Comparison of ENCODE assay signal across 12 cellular contexts in genomic region chr7:157405914-157406810, GRCh38.
DNase-seq lines count a peak whose midpoint lies in the region; ATAC-seq, FAIRE-seq and TF ChIP-seq lines count a peak whose summit lies in the region.
"Had no signal": no experiment of that assay in that cellular context is flagged by ENCODE, and none has a peak within 500 bp of the region (broad histone marks: within the 10 kb centered on the region; RNA-seq: fewer than 3 reads in every experiment).

No MANE protein-coding gene starts in this region.

- H3K36me3 Mint-ChIP-seq in GM23338 (ENCODE audit: low read depth) (peaks cover 55% of the 10 kb centered on the region), natural killer cell (no peaks in the 10 kb centered on the region)

- H3K9ac ChIP-seq in kidney (ENCODE audit: low read length in 2 of 2) = no peak overlapping the region

- H3K4me3 Mint-ChIP-seq in GM23338 (no peak overlapping the region), natural killer cell (no peak overlapping the region)
- H3K4me3 Mint-ChIP-seq: memory B cell had no signal

- H4K20me1 ChIP-seq in GM23338 (replicated peaks; ENCODE audit: insufficient read depth) = peaks cover 41% of the 10 kb centered on the region

- TF ChIP-seq CTCF in A549 (IDR thresholded peaks at IDR 0.05) = 0 out of 3 replicates have a peak, but pooled peaks have one; percentile 20
- peak in 1 of 2 experiments; percentile 52; a peak in 2 of 4 replicates for TF ChIP-seq CTCF in GM23338 (conservative IDR thresholded peaks at IDR 0.05; ENCODE audit: low read depth in 2 of 2)
- peak in 5 of 6 experiments; percentile 13 to 37 (median 25) for TF ChIP-seq CTCF in adrenal gland (IDR thresholded peaks at IDR 0.05)
- no peak for TF ChIP-seq CTCF in kidney (IDR thresholded peaks at IDR 0.05; ENCODE audit: borderline replicate concordance, extremely low read depth, insufficient read depth)
- TF ChIP-seq CTCF in natural killer cell (IDR thresholded peaks at IDR 0.05) = no peak

- ATAC-seq in A549 = peak; percentile 41 to 61; a peak in 4 of 6 replicates
- peak; percentile 6; the same call in 2 of the 3 replicates for ATAC-seq in GM23338
- ATAC-seq in HG02588 (IDR thresholded peaks at IDR 0.05; ENCODE audit: unreplicated experiment) = no peak
- ATAC-seq in natural killer cell = no peak

- H3K27ac Mint-ChIP-seq in GM23338 = peak overlapping the region; percentile 84; the same call in 1 of the 2 replicates
- H3K27ac Mint-ChIP-seq in natural killer cell = no peak overlapping the region
- H3K27ac Mint-ChIP-seq: memory B cell had no signal

- H3K27ac ChIP-seq in A549 (peak overlapping the region; percentile 39 to 74; a peak in 4 of 6 replicates), GM23338 (ENCODE audit: low read depth) (peak overlapping the region; percentile 66; the same call in 1 of the 2 replicates), adrenal gland (peak overlapping the region; percentile 25 to 95 (median 61)), kidney (ENCODE audit: low read depth in 2 of 2, low read length in 2 of 2) (no peak overlapping the region)

- H3K27me3 ChIP-seq in GM23338 (ENCODE audit: insufficient read depth) (no peaks in the 10 kb centered on the region), adrenal gland (no peaks in the 10 kb centered on the region)

- H3K4me1 Mint-ChIP-seq in GM23338 (peaks cover 23% of the 10 kb centered on the region), natural killer cell (peaks cover 0 to 23% of the 10 kb centered on the region in 2 donors)
- H3K4me1 Mint-ChIP-seq: memory B cell had no signal

- H3K36me3 ChIP-seq in GM23338 (ENCODE audit: insufficient read depth) = peaks cover 1% of the 10 kb centered on the region; the same call in 1 of the 2 replicates
- H3K36me3 ChIP-seq in adrenal gland (replicated peaks in 1 of 2) = peaks cover 0 to 17% of the 10 kb centered on the region in 2 donors
- peaks cover 0 to 2% of the 10 kb centered on the region in 2 donors for H3K36me3 ChIP-seq in kidney (ENCODE audit: control insufficient read depth in 1 of 2, insufficient read depth in 2 of 2, low read length in 2 of 2)

- CTCF ChIA-PET in A549 (lab: Yijun Ruan, JAX) = interaction anchor here (0.6 to 2.8 kb wide), 6 partner anchors 8 to 190 kb away, joined by 3 to 11 read pairs (median 4); no protein-coding TSS in a partner anchor

- H2AFZ ChIP-seq in GM23338 = no peak overlapping the region

- H3K9me3 Mint-ChIP-seq in GM23338 (no peaks in the 10 kb centered on the region), natural killer cell (no peaks in the 10 kb centered on the region)
- H3K9me3 Mint-ChIP-seq: memory B cell had no signal

- H3K9me3 ChIP-seq in A549 (no peaks in the 10 kb centered on the region), adrenal gland (replicated peaks in 1 of 3) (no peaks in the 10 kb centered on the region), kidney (ENCODE audit: control insufficient read depth in 1 of 2, low read length in 2 of 2) (no peaks in the 10 kb centered on the region)

- 92% methylated on average over 23 of the region's 32 CpGs for whole genome bisulfite sequencing in A549 (ENCODE audit: missing lambda C conversion rate)
- 71 to 89% (median 78%) methylated on average over 21 to 32 of the region's 32 CpGs for WGBS in adrenal gland, 4 donors

- H3K4me3 ChIP-seq in A549 = no peak overlapping the region
- no peak overlapping the region for H3K4me3 ChIP-seq in GM23338
- H3K4me3 ChIP-seq in adrenal gland = no peak overlapping the region
- H3K4me3 ChIP-seq in kidney (ENCODE audit: low read length in 2 of 2) = no peak overlapping the region

- 0 out of 5 replicates have a peak, but pooled peaks of 1 of the 2 experiments have one; percentile 19 for TF ChIP-seq RAD21 in A549 (conservative IDR thresholded peaks at IDR 0.05 in 1 of 2, IDR thresholded peaks at IDR 0.05 in 1 of 2)

- H3K79me2 ChIP-seq in GM23338 (replicated peaks; ENCODE audit: insufficient read depth) = peaks cover 76% of the 10 kb centered on the region

- no peak for TF ChIP-seq EP300 in A549 (IDR thresholded peaks at IDR 0.05)

- H3K27me3 Mint-ChIP-seq in GM23338 (ENCODE audit: insufficient read depth, low read depth, poor library complexity) = peaks cover 29% of the 10 kb centered on the region
- H3K27me3 Mint-ChIP-seq in natural killer cell (ENCODE audit: low read depth in 2 of 2) = no peaks in the 10 kb centered on the region
- H3K27me3 Mint-ChIP-seq: memory B cell had no signal

- TF ChIP-seq POLR2A in A549 (IDR thresholded peaks at IDR 0.05; ENCODE audit: low read length) = no peak
- TF ChIP-seq POLR2A in adrenal gland (IDR thresholded peaks at IDR 0.05) = no peak

- H3K4me1 ChIP-seq in A549 = peaks cover 16% of the 10 kb centered on the region
- peaks cover 6% of the 10 kb centered on the region; the same call in 1 of the 2 replicates for H3K4me1 ChIP-seq in GM23338 (ENCODE audit: insufficient read depth)
- peaks cover 4 to 25% of the 10 kb centered on the region in 2 donors for H3K4me1 ChIP-seq in adrenal gland (replicated peaks in 1 of 2)
- no peaks in the 10 kb centered on the region for H3K4me1 ChIP-seq in kidney (ENCODE audit: control insufficient read depth in 1 of 2, insufficient read depth in 1 of 2, low read depth in 1 of 2, low read length in 2 of 2)

- intact Hi-C loops in adrenal gland (cut with DNase I) (no loop called here), kidney (cut with DNase I) (no loop called here), natural killer cell (cut with micrococcal nuclease) (no loop called here)

- H3K4me2 ChIP-seq in A549 (no peak overlapping the region), GM23338 (no peak overlapping the region)

- FAIRE-seq in A549 (lab: Jason Lieb, UNC) (no peak), kidney (lab: Jason Lieb, UNC) (no peak)

- no peaks in the 10 kb centered on the region for H3K9me2 ChIP-seq in GM23338 (ENCODE audit: insufficient read depth)

- H3F3A ChIP-seq in GM23338 (replicated peaks; ENCODE audit: low read depth) = peaks cover 52% of the 10 kb centered on the region

- POLR2A ChIA-PET in A549 (lab: Yijun Ruan, JAX) = no interaction called here

- DNase-seq in A549 (ENCODE audit: low read depth in 1 of 2, low spot score in 1 of 2) (no peak), GM23338 (ENCODE audit: low spot score) (no peak), adrenal gland (peak; percentile 57 to 79 (median 60)), kidney (peak; percentile 63), SKM-1 treated with dmso at 0.1 percent for 144 hours (lab: John Stamatoyannopoulos, UW; ENCODE audit: unreplicated experiment) (no peak), NCI-H2171 treated with DMSO at 0.1 percent for 48 hours (lab: John Stamatoyannopoulos, UW) (no peak), natural killer cell (no peak)
- DNase-seq: activated effector memory CD4-positive, alpha-beta T cell treated with Interleukin-2 at 50 U/mL for 16 hours; NCI-H2081 treated with DMSO at 0.1 percent for 48 hours; stimulated activated CD4-positive, alpha-beta T cell treated with anti-CD3 and anti-CD28 coated beads, Interleukin-12 subunit alpha, Interleukin-12 subunit beta, amount 100 ng/mL, for 4 hours had no signal

TF ChIP-seq in A549, 52 proteins besides CTCF, POLR2A, EP300 and RAD21 (continues in another document):
- TF ChIP-seq SMC3 (IDR thresholded peaks at IDR 0.05) (no peak), REST (IDR thresholded peaks at IDR 0.05) (no peak)

TF ChIP-seq in GM23338, 12 proteins besides CTCF, POLR2A, EP300 and RAD21:
- no peak for TF ChIP-seq REST (IDR thresholded peaks at IDR 0.05; ENCODE audit: unreplicated experiment)
- 0 out of 2 replicates have a peak, but pooled peaks have one; percentile 9 for TF ChIP-seq POLR2AphosphoS5 (IDR thresholded peaks at IDR 0.05; ENCODE audit: low read depth)
- no peak for TF ChIP-seq CREB1 (CRISPR knock-in tag; IDR thresholded peaks at IDR 0.05; ENCODE audit: low read depth)

Comparison
In these comparisons a context has a peak if more than half of its experiments do, and no peak if none do; other contexts are left out.
1. ATAC-seq: peak in A549 (2 of 2) and GM23338 (single experiment); none in HG02588 (single experiment) and natural killer cell (0 of 3).
2. DNase-seq: peak in adrenal gland (7 of 7) and kidney (single experiment); none in A549 (0 of 2), GM23338 (single experiment), SKM-1 treated with dmso at 0.1 percent for 144 hours (single experiment), NCI-H2171 treated with DMSO at 0.1 percent for 48 hours (single experiment) and natural killer cell (single experiment).
3. H3K27ac ChIP-seq: peak in A549 (2 of 2), GM23338 (single experiment) and adrenal gland (5 of 5); none in kidney (0 of 2).
4. CTCF ChIP-seq: peak in A549 (single experiment) and adrenal gland (5 of 6); none in kidney (single experiment) and natural killer cell (single experiment).